1 cellular context compared by ENCODE assay signal in the genomic region with DNA sequence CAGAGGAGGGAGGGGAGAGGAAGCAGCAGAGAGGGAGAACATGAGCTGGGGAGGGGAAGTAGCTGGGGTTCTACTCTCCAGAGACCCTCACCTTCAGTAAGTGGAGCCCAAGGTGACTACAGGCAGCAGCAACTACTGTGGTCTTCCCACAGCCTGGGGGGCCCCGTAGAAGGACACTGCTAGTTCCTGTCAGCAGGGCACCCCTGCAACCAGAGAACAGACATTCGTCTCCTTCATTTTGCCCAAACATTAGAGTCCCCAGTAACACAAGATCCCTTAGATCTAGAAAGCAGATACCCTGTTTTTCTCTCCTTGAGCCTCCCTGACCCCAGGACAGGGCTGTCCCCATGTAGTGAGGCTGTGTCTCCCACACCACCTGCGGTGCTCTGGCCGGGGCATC.
TF ChIP-seq lines count a peak whose summit lies in the region.

No MANE protein-coding gene starts in this region.

TF ChIP-seq in WTC11, 78 proteins besides CTCF, POLR2A, EP300 and RAD21 (continued from another document):
- no peak for TF ChIP-seq RELA (CRISPR knock-in tag; IDR thresholded peaks at IDR 0.05; ENCODE audit: borderline replicate concordance)
- no peak for TF ChIP-seq NR3C1 (CRISPR knock-in tag; conservative IDR thresholded peaks at IDR 0.05; ENCODE audit: low read depth)
- no peak for TF ChIP-seq TCF7 (CRISPR knock-in tag; IDR thresholded peaks at IDR 0.05; ENCODE audit: low read depth)
- TF ChIP-seq JUN (CRISPR knock-in tag; IDR thresholded peaks at IDR 0.05), result no peak
- TF ChIP-seq NR2C2 (CRISPR knock-in tag; IDR thresholded peaks at IDR 0.05), result no peak
- TF ChIP-seq, protein P1, sequence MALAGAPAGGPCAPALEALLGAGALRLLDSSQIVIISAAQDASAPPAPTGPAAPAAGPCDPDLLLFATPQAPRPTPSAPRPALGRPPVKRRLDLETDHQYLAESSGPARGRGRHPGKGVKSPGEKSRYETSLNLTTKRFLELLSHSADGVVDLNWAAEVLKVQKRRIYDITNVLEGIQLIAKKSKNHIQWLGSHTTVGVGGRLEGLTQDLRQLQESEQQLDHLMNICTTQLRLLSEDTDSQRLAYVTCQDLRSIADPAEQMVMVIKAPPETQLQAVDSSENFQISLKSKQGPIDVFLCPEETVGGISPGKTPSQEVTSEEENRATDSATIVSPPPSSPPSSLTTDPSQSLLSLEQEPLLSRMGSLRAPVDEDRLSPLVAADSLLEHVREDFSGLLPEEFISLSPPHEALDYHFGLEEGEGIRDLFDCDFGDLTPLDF (CRISPR knock-in tag; IDR thresholded peaks at IDR 0.05), result no peak
- TF ChIP-seq, protein P2, sequence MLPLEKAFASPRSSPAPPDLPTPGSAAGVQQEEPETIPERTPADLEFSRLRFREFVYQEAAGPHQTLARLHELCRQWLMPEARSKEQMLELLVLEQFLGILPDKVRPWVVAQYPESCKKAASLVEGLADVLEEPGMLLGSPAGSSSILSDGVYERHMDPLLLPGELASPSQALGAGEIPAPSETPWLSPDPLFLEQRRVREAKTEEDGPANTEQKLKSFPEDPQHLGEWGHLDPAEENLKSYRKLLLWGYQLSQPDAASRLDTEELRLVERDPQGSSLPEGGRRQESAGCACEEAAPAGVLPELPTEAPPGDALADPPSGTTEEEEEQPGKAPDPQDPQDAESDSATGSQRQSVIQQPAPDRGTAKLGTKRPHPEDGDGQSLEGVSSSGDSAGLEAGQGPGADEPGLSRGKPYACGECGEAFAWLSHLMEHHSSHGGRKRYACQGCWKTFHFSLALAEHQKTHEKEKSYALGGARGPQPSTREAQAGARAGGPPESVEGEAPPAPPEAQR (CRISPR knock-in tag; IDR thresholded peaks at IDR 0.05), result no peak
- TF ChIP-seq, protein P3, sequence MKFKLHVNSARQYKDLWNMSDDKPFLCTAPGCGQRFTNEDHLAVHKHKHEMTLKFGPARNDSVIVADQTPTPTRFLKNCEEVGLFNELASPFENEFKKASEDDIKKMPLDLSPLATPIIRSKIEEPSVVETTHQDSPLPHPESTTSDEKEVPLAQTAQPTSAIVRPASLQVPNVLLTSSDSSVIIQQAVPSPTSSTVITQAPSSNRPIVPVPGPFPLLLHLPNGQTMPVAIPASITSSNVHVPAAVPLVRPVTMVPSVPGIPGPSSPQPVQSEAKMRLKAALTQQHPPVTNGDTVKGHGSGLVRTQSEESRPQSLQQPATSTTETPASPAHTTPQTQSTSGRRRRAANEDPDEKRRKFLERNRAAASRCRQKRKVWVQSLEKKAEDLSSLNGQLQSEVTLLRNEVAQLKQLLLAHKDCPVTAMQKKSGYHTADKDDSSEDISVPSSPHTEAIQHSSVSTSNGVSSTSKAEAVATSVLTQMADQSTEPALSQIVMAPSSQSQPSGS (CRISPR knock-in tag; IDR thresholded peaks at IDR 0.05; ENCODE audit: borderline replicate concordance, low read depth), result no peak
- TF ChIP-seq, protein P4, sequence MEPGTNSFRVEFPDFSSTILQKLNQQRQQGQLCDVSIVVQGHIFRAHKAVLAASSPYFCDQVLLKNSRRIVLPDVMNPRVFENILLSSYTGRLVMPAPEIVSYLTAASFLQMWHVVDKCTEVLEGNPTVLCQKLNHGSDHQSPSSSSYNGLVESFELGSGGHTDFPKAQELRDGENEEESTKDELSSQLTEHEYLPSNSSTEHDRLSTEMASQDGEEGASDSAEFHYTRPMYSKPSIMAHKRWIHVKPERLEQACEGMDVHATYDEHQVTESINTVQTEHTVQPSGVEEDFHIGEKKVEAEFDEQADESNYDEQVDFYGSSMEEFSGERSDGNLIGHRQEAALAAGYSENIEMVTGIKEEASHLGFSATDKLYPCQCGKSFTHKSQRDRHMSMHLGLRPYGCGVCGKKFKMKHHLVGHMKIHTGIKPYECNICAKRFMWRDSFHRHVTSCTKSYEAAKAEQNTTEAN (CRISPR knock-in tag; IDR thresholded peaks at IDR 0.05), result no peak
- no peak for TF ChIP-seq NFYB (CRISPR knock-in tag; conservative IDR thresholded peaks at IDR 0.05; ENCODE audit: low read depth)
- TF ChIP-seq HMGA2 (CRISPR knock-in tag; IDR thresholded peaks at IDR 0.05), result no peak
